1 cellular context compared by ENCODE assay signal in genomic region chr16:23149267-23149992, GRCh38.
TF ChIP-seq lines count a peak whose summit lies in the region.

Gene USP31, minus strand, starts transcription at chr16:23149452. Its CDS starts 182 bp downstream, at chr16:23149270.

TF ChIP-seq in HepG2, 621 proteins besides CTCF, POLR2A, EP300 and RAD21 (continued from another document and continues in another):
- peak; percentile 57; the same call in 1 of the 2 replicates for TF ChIP-seq PRDM10 (CRISPR knock-in tag; IDR thresholded peaks at IDR 0.05; ENCODE audit: low read depth)
- peak; percentile 57 for TF ChIP-seq NFYC (CRISPR knock-in tag; IDR thresholded peaks at IDR 0.05)
- peak; percentile 79 for TF ChIP-seq TARDBP (CRISPR knock-in tag; IDR thresholded peaks at IDR 0.05)
- TF ChIP-seq ZNF816 (CRISPR knock-in tag; IDR thresholded peaks at IDR 0.05; ENCODE audit: borderline replicate concordance), result no peak
- TF ChIP-seq GABPB1 (CRISPR knock-in tag; IDR thresholded peaks at IDR 0.05), result peak; percentile 92
- peak; percentile 88 for TF ChIP-seq GATAD1 (CRISPR knock-in tag; IDR thresholded peaks at IDR 0.05)
- no peak; the same call in 1 of the 2 replicates for TF ChIP-seq MIER2 (CRISPR knock-in tag; IDR thresholded peaks at IDR 0.05)
- TF ChIP-seq MTERF4 (CRISPR knock-in tag; IDR thresholded peaks at IDR 0.05), result no peak
- peak; percentile 74 for TF ChIP-seq GATAD2A (CRISPR knock-in tag; IDR thresholded peaks at IDR 0.05)
- no peak for TF ChIP-seq ISX (CRISPR knock-in tag; conservative IDR thresholded peaks at IDR 0.05)
- TF ChIP-seq ZNF878 (CRISPR knock-in tag; IDR thresholded peaks at IDR 0.05), result no peak
- 0 out of 2 replicates have a peak, but pooled peaks have one; percentile 55 for TF ChIP-seq ZNF296 (CRISPR knock-in tag; conservative IDR thresholded peaks at IDR 0.05)
- TF ChIP-seq ZNF335 (CRISPR knock-in tag; IDR thresholded peaks at IDR 0.05), result peak; percentile 94
- peak; percentile 27; the same call in 1 of the 2 replicates for TF ChIP-seq GPN1 (CRISPR knock-in tag; IDR thresholded peaks at IDR 0.05; ENCODE audit: borderline replicate concordance)
- TF ChIP-seq ZNF644 (CRISPR knock-in tag; IDR thresholded peaks at IDR 0.05; ENCODE audit: low read depth), result peak; percentile 70; the same call in 1 of the 2 replicates
- peak; percentile 89 for TF ChIP-seq MYC (CRISPR knock-in tag; IDR thresholded peaks at IDR 0.05; ENCODE audit: borderline replicate concordance)
- TF ChIP-seq ZBTB44 (CRISPR knock-in tag; IDR thresholded peaks at IDR 0.05), result 0 out of 2 replicates have a peak, but pooled peaks have one; percentile 23
- TF ChIP-seq KLF13 (CRISPR knock-in tag; IDR thresholded peaks at IDR 0.05), result peak; percentile 81; the same call in 1 of the 2 replicates
- 0 out of 2 replicates have a peak, but pooled peaks have one; percentile 37 for TF ChIP-seq ZKSCAN8 (CRISPR knock-in tag; IDR thresholded peaks at IDR 0.05; ENCODE audit: borderline replicate concordance)
- TF ChIP-seq EED (CRISPR knock-in tag; IDR thresholded peaks at IDR 0.05), result 0 out of 2 replicates have a peak, but pooled peaks have one; percentile 70
- peak; percentile 73 for TF ChIP-seq HNRNPLL (IDR thresholded peaks at IDR 0.05; ENCODE audit: low read depth, low read length, poor library complexity, severe bottlenecking)
- peak; percentile 99 for TF ChIP-seq ZNF788 (CRISPR knock-in tag; IDR thresholded peaks at IDR 0.05; ENCODE audit: borderline replicate concordance)
- TF ChIP-seq RXRB (CRISPR knock-in tag; IDR thresholded peaks at IDR 0.05; ENCODE audit: borderline replicate concordance), result peak; percentile 75
- TF ChIP-seq CBX5 (CRISPR knock-in tag; IDR thresholded peaks at IDR 0.05; ENCODE audit: borderline replicate concordance), result peak; percentile 84; the same call in 1 of the 2 replicates
- TF ChIP-seq KIAA2018 (CRISPR knock-in tag; IDR thresholded peaks at IDR 0.05; ENCODE audit: borderline replicate concordance), result 0 out of 2 replicates have a peak, but pooled peaks have one; percentile 76
- TF ChIP-seq ZBTB49 (CRISPR knock-in tag; IDR thresholded peaks at IDR 0.05; ENCODE audit: borderline replicate concordance), result no peak; the same call in 1 of the 2 replicates
- no peak for TF ChIP-seq SATB2 (CRISPR knock-in tag; IDR thresholded peaks at IDR 0.05)
- no peak for TF ChIP-seq GABPA (IDR thresholded peaks at IDR 0.05; ENCODE audit: low read depth, low read length)
- no peak for TF ChIP-seq GABPA (CRISPR knock-in tag; IDR thresholded peaks at IDR 0.05; ENCODE audit: low read depth)
- TF ChIP-seq HOXA5 (CRISPR knock-in tag; IDR thresholded peaks at IDR 0.05), result peak; percentile 75; the same call in 1 of the 2 replicates
- no peak for TF ChIP-seq U2AF2 (IDR thresholded peaks at IDR 0.05; ENCODE audit: low read depth, low read length)
- TF ChIP-seq ZXDC (CRISPR knock-in tag; IDR thresholded peaks at IDR 0.05), result peak; percentile 84; the same call in 1 of the 2 replicates
- no peak for TF ChIP-seq ZNF468 (CRISPR knock-in tag; IDR thresholded peaks at IDR 0.05)
- 0 out of 2 replicates have a peak, but pooled peaks have one; percentile 29 for TF ChIP-seq ZFP41 (CRISPR knock-in tag; IDR thresholded peaks at IDR 0.05; ENCODE audit: borderline replicate concordance)
- no peak for TF ChIP-seq ZNF20 (CRISPR knock-in tag; IDR thresholded peaks at IDR 0.05)
- peak; percentile 93 for TF ChIP-seq ZNF784 (CRISPR knock-in tag; IDR thresholded peaks at IDR 0.05; ENCODE audit: borderline replicate concordance)
- peak; percentile 86 for TF ChIP-seq ZNF777 (CRISPR knock-in tag; IDR thresholded peaks at IDR 0.05)
